11 cellular contexts compared by ENCODE assay signal in genomic region chr12:100539209-100539608, GRCh38. TPM values are rescaled to one million over a fixed set of nuclear protein-coding genes. Genes with fewer than 3 reads are reported as not detected.
DNase-seq lines count a peak whose midpoint lies in the region; ATAC-seq and TF ChIP-seq lines count a peak whose summit lies in the region.
"Had no signal": no experiment of that assay in that cellular context is flagged by ENCODE, and none has a peak within 500 bp of the region (broad histone marks: within the 10 kb centered on the region; RNA-seq: fewer than 3 reads in every experiment).

No MANE protein-coding gene starts in this region.

- H2AFZ ChIP-seq in DND-41 (ENCODE audit: low read depth, low read length), result no peak overlapping the region
- no peak overlapping the region for H2AFZ ChIP-seq in IMR-90 (replicated peaks; ENCODE audit: low read length, poor library complexity)

- ATAC-seq in DND-41 (ENCODE audit: insufficient read depth, low read depth), result peak; percentile 52; the same call in 2 of the 3 replicates
- 0 out of 2 replicates have a peak, but pooled peaks have one; percentile 42 for ATAC-seq in IMR-90 (ENCODE audit: low read depth)
- ATAC-seq in activated CD8-positive, alpha-beta T cell treated with anti-CD3 and anti-CD28 coated beads for 36 hours, result no peak
- no peak for ATAC-seq in HG03571 (IDR thresholded peaks at IDR 0.05; ENCODE audit: unreplicated experiment)
- no peak for ATAC-seq in HG02852 (IDR thresholded peaks at IDR 0.05; ENCODE audit: unreplicated experiment)
- no peak for ATAC-seq in HG03039 (IDR thresholded peaks at IDR 0.05; ENCODE audit: unreplicated experiment)
- ATAC-seq: heart right ventricle had no signal

- DNase-seq in DND-41, result peak; percentile 54
- peak; percentile 37 for DNase-seq in IMR-90
- peak; percentile 25 for DNase-seq in activated CD8-positive, alpha-beta T cell treated with anti-CD3 and anti-CD28 coated beads for 36 hours
- DNase-seq in iPS DF 6.9 (ENCODE audit: low read depth, low spot score), result peak; percentile 13
- no peak for DNase-seq in DMS79 treated with DMSO at 0.1 percent for 48 hours (lab: John Stamatoyannopoulos, UW)
- DNase-seq: SW 1271 had no signal

- H3K23ac ChIP-seq in IMR-90 (ENCODE audit: low read depth, low read length), result no peak overlapping the region

- no peak for TF ChIP-seq RAD21 in IMR-90 (IDR thresholded peaks at IDR 0.05; ENCODE audit: low read length)

- no peak overlapping the region for H3K18ac ChIP-seq in IMR-90 (ENCODE audit: low read depth, low read length)

- no peak overlapping the region for H3K56ac ChIP-seq in IMR-90 (ENCODE audit: extremely low read depth, insufficient read depth, low read length)

- H3K9me3 Mint-ChIP-seq in activated CD8-positive, alpha-beta T cell treated with anti-CD3 and anti-CD28 coated beads for 36 hours, result no peaks in the 10 kb centered on the region
- H3K9me3 Mint-ChIP-seq: activated naive CD4-positive, alpha-beta T cell treated with anti-CD3 and anti-CD28 coated beads, Interleukin-2, amount 50 U/mL, for 24 hours had no signal

- no peak overlapping the region for H3K27ac Mint-ChIP-seq in activated CD8-positive, alpha-beta T cell treated with anti-CD3 and anti-CD28 coated beads for 36 hours
- H3K27ac Mint-ChIP-seq: activated naive CD4-positive, alpha-beta T cell treated with anti-CD3 and anti-CD28 coated beads, Interleukin-2, amount 50 U/mL, for 24 hours had no signal

- no peaks in the 10 kb centered on the region for H3K36me3 Mint-ChIP-seq in activated CD8-positive, alpha-beta T cell treated with anti-CD3 and anti-CD28 coated beads for 36 hours (ENCODE audit: low read depth)
- H3K36me3 Mint-ChIP-seq: activated naive CD4-positive, alpha-beta T cell treated with anti-CD3 and anti-CD28 coated beads, Interleukin-2, amount 50 U/mL, for 24 hours had no signal

- POLR2A ChIA-PET in IMR-90 (lab: Charles Lee; ENCODE audit: unreplicated experiment), result no interaction called here
- POLR2A ChIA-PET in activated CD8-positive, alpha-beta T cell treated with anti-CD3 and anti-CD28 coated beads for 36 hours (lab: Charles Lee), result no interaction called here

- peaks cover 2% of the 10 kb centered on the region for H3K27me3 Mint-ChIP-seq in activated CD8-positive, alpha-beta T cell treated with anti-CD3 and anti-CD28 coated beads for 36 hours

- no peak overlapping the region for H2BK15ac ChIP-seq in IMR-90 (ENCODE audit: low read depth, low read length)

- no peak overlapping the region for H2BK20ac ChIP-seq in IMR-90 (ENCODE audit: low read depth, low read length)

- no peaks in the 10 kb centered on the region for H3K36me3 ChIP-seq in DND-41 (ENCODE audit: insufficient read depth, low read length)
- H3K36me3 ChIP-seq in IMR-90 (ENCODE audit: control insufficient read depth, insufficient read depth, low read length), result no peaks in the 10 kb centered on the region
- H3K36me3 ChIP-seq in iPS DF 6.9 (ENCODE audit: control insufficient read depth, insufficient read depth, low read length), result no peaks in the 10 kb centered on the region
- H3K36me3 ChIP-seq: heart right ventricle had no signal

- H3K4me3 ChIP-seq in DND-41 (ENCODE audit: low read depth in 1 of 2, low read length in 2 of 2) (no peak overlapping the region), IMR-90 (ENCODE audit: insufficient read depth, low read depth, low read length) (no peak overlapping the region), iPS DF 6.9 (ENCODE audit: low read length) (no peak overlapping the region)
- H3K4me3 ChIP-seq: heart right ventricle had no signal

- H3K4me1 ChIP-seq in DND-41 (ENCODE audit: insufficient read depth, low read length) (no peaks in the 10 kb centered on the region), IMR-90 (ENCODE audit: control insufficient read depth, insufficient read depth, low read length) (no peaks in the 10 kb centered on the region), iPS DF 6.9 (ENCODE audit: control insufficient read depth, insufficient read depth, low read length) (no peaks in the 10 kb centered on the region)
- H3K4me1 ChIP-seq: heart right ventricle had no signal

- H3K27ac ChIP-seq in DND-41 (ENCODE audit: low read length), result no peak overlapping the region
- H3K27ac ChIP-seq in IMR-90 (ENCODE audit: insufficient read depth, low read length), result no peak overlapping the region
- H3K27ac ChIP-seq in iPS DF 6.9 (ENCODE audit: low read length), result no peak overlapping the region
- H3K27ac ChIP-seq: heart right ventricle had no signal

- in situ Hi-C loops in IMR-90 (cut with MboI; ENCODE audit: low sequenced_read_pairs), result loop anchor here (25.0 kb wide), 1 partner anchor 177 kb away; the partner anchor contains the start of gene SLC17A8

- no peak overlapping the region for H3K4ac ChIP-seq in IMR-90 (ENCODE audit: low read depth, low read length)

- no peak overlapping the region for H4K5ac ChIP-seq in IMR-90 (ENCODE audit: low read depth, low read length)

- H3K4me2 ChIP-seq in DND-41 (ENCODE audit: insufficient read depth, low read length), result no peak overlapping the region
- no peak overlapping the region for H3K4me2 ChIP-seq in IMR-90 (ENCODE audit: low read depth, low read length)

- intact Hi-C loops in IMR-90 (cut with micrococcal nuclease), result no loop called here
- intact Hi-C loops in activated CD8-positive, alpha-beta T cell treated with anti-CD3 and anti-CD28 coated beads for 36 hours (cut with micrococcal nuclease), result no loop called here

- WGBS in IMR-90 (ENCODE audit: extremely low coverage in 2 of 2, insufficient read length in 1 of 2), 2 experiments, result no CpG with 5 or more reads among the region's 2 CpGs
- no CpG with 5 or more reads among the region's 2 CpGs for WGBS in iPS DF 6.9 (ENCODE audit: insufficient coverage, insufficient read length)

- no peaks in the 10 kb centered on the region for H3K79me1 ChIP-seq in IMR-90 (ENCODE audit: low read depth in 1 of 2, low read length in 2 of 2)

- H3K4me1 Mint-ChIP-seq in activated CD8-positive, alpha-beta T cell treated with anti-CD3 and anti-CD28 coated beads for 36 hours (ENCODE audit: low read depth), result no peaks in the 10 kb centered on the region
- H3K4me1 Mint-ChIP-seq: activated naive CD4-positive, alpha-beta T cell treated with anti-CD3 and anti-CD28 coated beads, Interleukin-2, amount 50 U/mL, for 24 hours had no signal

- no peak overlapping the region for H4K91ac ChIP-seq in IMR-90 (ENCODE audit: insufficient read depth, low read depth, low read length)

- no peak overlapping the region for H2BK120ac ChIP-seq in IMR-90 (ENCODE audit: low read depth, low read length)

- no peak overlapping the region for H3K4me3 Mint-ChIP-seq in activated CD8-positive, alpha-beta T cell treated with anti-CD3 and anti-CD28 coated beads for 36 hours
- H3K4me3 Mint-ChIP-seq: activated naive CD4-positive, alpha-beta T cell treated with anti-CD3 and anti-CD28 coated beads, Interleukin-2, amount 50 U/mL, for 24 hours had no signal

- no peak overlapping the region for H3K14ac ChIP-seq in IMR-90 (replicated peaks; ENCODE audit: low read depth, low read length)

- H4K20me1 ChIP-seq in DND-41 (ENCODE audit: insufficient read depth, low read length), result no peaks in the 10 kb centered on the region
- H4K20me1 ChIP-seq in IMR-90 (ENCODE audit: insufficient read depth, low read length), result no peaks in the 10 kb centered on the region

- CTCF ChIA-PET in IMR-90 (lab: Yijun Ruan, JAX), result no interaction called here
- CTCF ChIA-PET in activated CD8-positive, alpha-beta T cell treated with anti-CD3 and anti-CD28 coated beads for 36 hours (lab: Charles Lee), result no interaction called here

- H3K27me3 ChIP-seq in DND-41 (ENCODE audit: insufficient read depth, low read length, poor library complexity) (no peaks in the 10 kb centered on the region), IMR-90 (ENCODE audit: control insufficient read depth, insufficient read depth, low read length) (no peaks in the 10 kb centered on the region), iPS DF 6.9 (ENCODE audit: control insufficient read depth, insufficient read depth, low read length) (no peaks in the 10 kb centered on the region)

- H3K9me3 ChIP-seq in DND-41 (ENCODE audit: insufficient read depth, low read length, severe bottlenecking) (no peaks in the 10 kb centered on the region), IMR-90 (ENCODE audit: control insufficient read depth, insufficient read depth, low read length) (no peaks in the 10 kb centered on the region), iPS DF 6.9 (ENCODE audit: control insufficient read depth, insufficient read depth, low read length) (no peaks in the 10 kb centered on the region)
- H3K9me3 ChIP-seq: heart right ventricle had no signal

- no peak for TF ChIP-seq CTCF in DND-41 (IDR thresholded peaks at IDR 0.05; ENCODE audit: borderline replicate concordance, extremely low read depth, low read length, poor library complexity, severe bottlenecking)
- TF ChIP-seq CTCF in IMR-90 (conservative IDR thresholded peaks at IDR 0.05; ENCODE audit: low read depth, low read length), result no peak
- no peak for TF ChIP-seq CTCF in activated CD8-positive, alpha-beta T cell treated with anti-CD3 and anti-CD28 coated beads for 36 hours (IDR thresholded peaks at IDR 0.05)

- H3K9ac ChIP-seq in DND-41 (ENCODE audit: low read depth, low read length), result no peak overlapping the region
- H3K9ac ChIP-seq in IMR-90 (ENCODE audit: low read depth, low read length), result no peak overlapping the region

- no peaks in the 10 kb centered on the region for H3K9me1 ChIP-seq in IMR-90 (ENCODE audit: insufficient read depth, low read length)

- H2AK9ac ChIP-seq in IMR-90 (replicated peaks; ENCODE audit: low read depth, low read length, poor library complexity), result no peak overlapping the region

- TF ChIP-seq POLR2A in IMR-90 (IDR thresholded peaks at IDR 0.05; ENCODE audit: low read depth, low read length), result no peak

- H4K8ac ChIP-seq in IMR-90 (ENCODE audit: low read depth in 2 of 2, low read length in 2 of 2), result no peak overlapping the region

- H3K79me2 ChIP-seq in DND-41 (ENCODE audit: insufficient read depth, low read length), result no peaks in the 10 kb centered on the region

- BruUV-seq in IMR-90 (replicated peaks; lab: Mats Ljungman, UMichigan), result no TSS peak

- dilution Hi-C loops in IMR-90 (cut with HindIII; ENCODE audit: low sequenced_read_pairs, unreplicated experiment), result no loop called here

- no peak overlapping the region for H2BK5ac ChIP-seq in IMR-90 (ENCODE audit: low read depth, low read length, poor library complexity, severe bottlenecking)

- no peak overlapping the region for H2AK5ac ChIP-seq in IMR-90 (ENCODE audit: low read depth, low read length)

TF ChIP-seq in IMR-90, 13 proteins besides CTCF, POLR2A, EP300 and RAD21 (continues in another document):
- no peak for TF ChIP-seq BHLHE40 (IDR thresholded peaks at IDR 0.05; ENCODE audit: low read depth, low read length)
- no peak for TF ChIP-seq RFX5 (IDR thresholded peaks at IDR 0.05; ENCODE audit: low read depth, low read length)
- TF ChIP-seq MAFK (IDR thresholded peaks at IDR 0.05; ENCODE audit: low read depth, low read length), result no peak
- no peak for TF ChIP-seq CHD1 (IDR thresholded peaks at IDR 0.05; ENCODE audit: low read depth, low read length)
- no peak for TF ChIP-seq FOS (IDR thresholded peaks at IDR 0.05; ENCODE audit: low read depth, low read length)

RNA-seq across cellular contexts. Expression of gene GAS2L3, which starts 34.3 kb away (rescaled TPM):
- 15.6 and 27.2 TPM in 2 replicates for total RNA-seq in IMR-90 (2012; rRNA removed)
- polyA plus RNA-seq in IMR-90 (2012; rRNA removed), result 4.7 and 5.2 TPM in 2 replicates
- polyA plus RNA-seq in IMR-90 (2012; cell fraction: cytosol; rRNA removed), result 0.37 and 0.60 TPM in 2 replicates
- polyA plus RNA-seq in IMR-90 (2012; cell fraction: nucleus; rRNA removed; ENCODE audit: low replicate concordance), result 0.73 and 9.0 TPM in 2 replicates
- total RNA-seq in activated CD8-positive, alpha-beta T cell treated with anti-CD3 and anti-CD28 coated beads for 36 hours, result 1 to 10 TPM; 1.3 to 2.1 TPM

Comparison
In these comparisons a context has a peak if more than half of its experiments do, and no peak if none do; other contexts are left out.
1. ATAC-seq: peak in DND-41 (single experiment) and IMR-90 (single experiment); none in activated CD8-positive, alpha-beta T cell treated with anti-CD3 and anti-CD28 coated beads for 36 hours (single experiment), HG03571 (single experiment), HG02852 (single experiment) and HG03039 (single experiment).